In genomic region chr10:21533577-21534475, GRCh38 we compare ENCODE assay signal across 8 cellular contexts. TPM values are rescaled to one million over a fixed set of nuclear protein-coding genes. Genes with fewer than 3 reads are reported as not detected.
DNase-seq lines count a peak whose midpoint lies in the region; ATAC-seq, FAIRE-seq and TF ChIP-seq lines count a peak whose summit lies in the region.

Gene MLLT10 (plus strand): TSS chr10:21534232. CDS start chr10:21534645, 413 bp downstream.

- no peak for TF ChIP-seq CTCF in GM06990 (IDR thresholded peaks at IDR 0.05; ENCODE audit: insufficient read depth, low read length, poor library complexity, severe bottlenecking)
- peak in 2 of 3 experiments; percentile 28 to 34; a peak in 3 of 6 replicates for TF ChIP-seq CTCF in HCT116 (IDR thresholded peaks at IDR 0.05 in 2 of 3, conservative IDR thresholded peaks at IDR 0.05 in 1 of 3; ENCODE audit: borderline replicate concordance in 1 of 3, insufficient read depth in 1 of 3, low read depth in 2 of 3, low read length in 2 of 3)
- TF ChIP-seq CTCF in glutamatergic neuron (IDR thresholded peaks at IDR 0.05; ENCODE audit: partially characterized antibody, unreplicated experiment), result peak; percentile 32
- TF ChIP-seq CTCF in pancreas (IDR thresholded peaks at IDR 0.05), result peak in 1 of 4 donors; percentile 9
- peak in 3 of 6 experiments; percentile 30 to 36 (median 33) for TF ChIP-seq CTCF in thyroid gland (IDR thresholded peaks at IDR 0.05)

- H3K27ac ChIP-seq in HCT116 (ENCODE audit: low read depth, low read length) (peak within 1 kb of the TSS; percentile 76), pancreas (peak within 1 kb of the TSS; percentile 94 to 99 (median 98)), thyroid gland (peak within 1 kb of the TSS; percentile 72 to 98 (median 95))

- no peaks in the 10 kb centered on the region for H3K9me2 ChIP-seq in HCT116 (ENCODE audit: insufficient read depth)

- H2AFZ ChIP-seq in HCT116 (ENCODE audit: low read depth, low read length, poor library complexity, severe bottlenecking), result no peak within 1 kb of the TSS

- H3K4me1 Mint-ChIP-seq in activated naive CD8-positive, alpha-beta T cell (ENCODE audit: low read depth), result peaks cover 18% of the 10 kb centered on the region
- H3K4me1 Mint-ChIP-seq in glutamatergic neuron (ENCODE audit: low read depth, unreplicated experiment), result peaks cover 19% of the 10 kb centered on the region

- no TSS peak for BruUV-seq in HCT116 (replicated peaks; lab: Mats Ljungman, UMichigan)

- H3K9me3 ChIP-seq in HCT116 (ENCODE audit: control insufficient read depth in 1 of 2, insufficient read depth in 1 of 2, low read depth in 1 of 2, low read length in 2 of 2) (no peaks in the 10 kb centered on the region), pancreas (no peaks in the 10 kb centered on the region), thyroid gland (no peaks in the 10 kb centered on the region)

- FAIRE-seq in pancreas (lab: Jason Lieb, UNC), result no peak

- peak within 1 kb of the TSS; percentile 69 for H3K9ac ChIP-seq in HCT116 (ENCODE audit: low read length)

- TF ChIP-seq POLR2A in HCT116 (IDR thresholded peaks at IDR 0.05; ENCODE audit: borderline replicate concordance, extremely low read depth, insufficient read depth, insufficient read length) (peak; percentile 63), thyroid gland (IDR thresholded peaks at IDR 0.05) (peak in 1 of 2 donors; percentile 90)

- no peaks in the 10 kb centered on the region for H4K20me1 ChIP-seq in HCT116 (ENCODE audit: insufficient read depth)

- DNase-seq in GM06990 (ENCODE audit: extremely low read depth, insufficient read length), result peak; percentile 99
- peak; percentile 81 for DNase-seq in HCT116 (ENCODE audit: low read depth, low spot score)
- DNase-seq in NAMALWA (ENCODE audit: low spot score), result peak; percentile 95
- DNase-seq in SKM-1 (lab: John Stamatoyannopoulos, UW; ENCODE audit: unreplicated experiment), result peak; percentile 52
- peak; percentile 96 for DNase-seq in glutamatergic neuron
- peak; percentile 96 to 98 (median 96) for DNase-seq in pancreas
- DNase-seq in thyroid gland, result peak; percentile 97

- H3K4me3 ChIP-seq in GM06990 (replicated peaks; ENCODE audit: low read depth, low read length) (peak within 1 kb of the TSS; percentile 93), HCT116 (replicated peaks in 1 of 2; ENCODE audit: low read depth in 1 of 2, low read length in 2 of 2) (peak within 1 kb of the TSS; percentile 60 to 70), pancreas (peak within 1 kb of the TSS; percentile 61 to 74 (median 66)), thyroid gland (replicated peaks in 1 of 3) (peak within 1 kb of the TSS; percentile 19 to 89 (median 35))

- H3K9me3 Mint-ChIP-seq in activated naive CD8-positive, alpha-beta T cell (ENCODE audit: low read depth), result no peaks in the 10 kb centered on the region
- H3K9me3 Mint-ChIP-seq in glutamatergic neuron (ENCODE audit: unreplicated experiment), result peaks cover 11% of the 10 kb centered on the region

- H3K27me3 Mint-ChIP-seq in activated naive CD8-positive, alpha-beta T cell, result no peaks in the 10 kb centered on the region
- H3K27me3 Mint-ChIP-seq in glutamatergic neuron (ENCODE audit: unreplicated experiment), result peaks cover 8% of the 10 kb centered on the region

- H3K4me1 ChIP-seq in HCT116 (ENCODE audit: control insufficient read depth in 1 of 2, insufficient read depth in 2 of 2, low read length in 2 of 2), result peaks cover 21 to 64% of the 10 kb centered on the region in 2 experiments; a peak in 3 of 4 replicates
- H3K4me1 ChIP-seq in pancreas, result peaks cover 15 to 30% (median 16%) of the 10 kb centered on the region in 3 donors
- peaks cover 6 to 12% of the 10 kb centered on the region in 2 donors for H3K4me1 ChIP-seq in thyroid gland

- POLR2A ChIA-PET in HCT116 (lab: Charles Lee), result no interaction called here

- peak; percentile 84 for ATAC-seq in HCT116
- peak; percentile 88 to 94 (median 92) for ATAC-seq in pancreas

- CTCF ChIA-PET in HCT116 (lab: Charles Lee), result interaction anchor here (0.6 to 1.2 kb wide), 2 partner anchors 255 to 839 kb away, joined by 3 read pairs; no protein-coding TSS in a partner anchor

- 0 out of 2 replicates have a peak, but pooled peaks have one; percentile 0 for TF ChIP-seq RAD21 in HCT116 (IDR thresholded peaks at IDR 0.05; ENCODE audit: low read depth)

- 1% methylated on average over 33 to 77 of the region's 81 CpGs for WGBS in pancreas, 2 donors
- WGBS in thyroid gland, 2 donors, result 1 to 2% methylated on average over 13 to 36 of the region's 81 CpGs

- peaks cover 38% of the 10 kb centered on the region for H3K79me2 ChIP-seq in HCT116 (ENCODE audit: insufficient read depth, low read length)

- peak within 1 kb of the TSS; percentile 85 for H3K4me2 ChIP-seq in HCT116 (ENCODE audit: low read length)

- intact Hi-C loops in HCT116 (cut with micrococcal nuclease), result loop anchor here (2.0 to 5.0 kb wide), 2 partner anchors 255 to 362 kb away; no protein-coding TSS in a partner anchor
- intact Hi-C loops in pancreas (cut with DNase I), result no loop called here
- intact Hi-C loops in thyroid gland (cut with DNase I), result no loop called here

- H3K4me3 Mint-ChIP-seq in activated naive CD8-positive, alpha-beta T cell, result peak within 1 kb of the TSS; percentile 89
- H3K4me3 Mint-ChIP-seq in glutamatergic neuron (ENCODE audit: unreplicated experiment), result peak within 1 kb of the TSS; percentile 90

- H3K27ac Mint-ChIP-seq in activated naive CD8-positive, alpha-beta T cell, result peak within 1 kb of the TSS; percentile 94
- H3K27ac Mint-ChIP-seq in glutamatergic neuron (ENCODE audit: unreplicated experiment), result peak within 1 kb of the TSS; percentile 92

- no peaks in the 10 kb centered on the region; the same call in none of the 2 replicates for H3K36me3 ChIP-seq in GM06990 (ENCODE audit: control insufficient read depth, insufficient read depth, low read length)
- H3K36me3 ChIP-seq in HCT116 (ENCODE audit: control insufficient read depth in 1 of 2, insufficient read depth in 2 of 2, low read length in 2 of 2), result peaks cover 6 to 7% of the 10 kb centered on the region in 2 experiments; a peak in 3 of 4 replicates
- no peaks in the 10 kb centered on the region for H3K36me3 ChIP-seq in pancreas
- H3K36me3 ChIP-seq in thyroid gland, result peaks cover under 1 to 7% of the 10 kb centered on the region in 2 donors

- H3K36me3 Mint-ChIP-seq in activated naive CD8-positive, alpha-beta T cell, result peaks cover 4% of the 10 kb centered on the region
- no peaks in the 10 kb centered on the region for H3K36me3 Mint-ChIP-seq in glutamatergic neuron (ENCODE audit: unreplicated experiment)

- H3K27me3 ChIP-seq in GM06990 (replicated peaks; ENCODE audit: control insufficient read depth, insufficient read depth, low read length) (no peaks in the 10 kb centered on the region), HCT116 (ENCODE audit: insufficient read depth, low read length) (no peaks in the 10 kb centered on the region), pancreas (no peaks in the 10 kb centered on the region), thyroid gland (no peaks in the 10 kb centered on the region)

- RAD21 ChIA-PET in HCT116 (lab: Charles Lee; ENCODE audit: low non-redundant PET in 1 of 2, low total read pairs in 2 of 2, uncharacterized antibody in 2 of 2, unreplicated experiment in 2 of 2), result interaction anchor here in 1 of 2 experiments (0.7 kb wide), 1 partner anchor 18 kb away, joined by 4 read pairs; no protein-coding TSS in a partner anchor

TF ChIP-seq in HCT116, 20 proteins besides CTCF, POLR2A, EP300 and RAD21 (continues in another document):
- TF ChIP-seq POLR2AphosphoS5 (IDR thresholded peaks at IDR 0.05; ENCODE audit: low read depth, low read length) (peak; percentile 86), SIN3A (IDR thresholded peaks at IDR 0.05; ENCODE audit: low read depth) (peak; percentile 59; the same call in 1 of the 2 replicates), ELF1 (IDR thresholded peaks at IDR 0.05; ENCODE audit: borderline replicate concordance, low read depth) (no peak), SP1 (IDR thresholded peaks at IDR 0.05; ENCODE audit: low read depth) (peak; percentile 30; the same call in 1 of the 2 replicates), EZH2 (IDR thresholded peaks at IDR 0.05) (no peak), YY1 (IDR thresholded peaks at IDR 0.05; ENCODE audit: extremely low read depth, insufficient replicate concordance, low read depth, low read length) (peak; percentile 31), ZFX (IDR thresholded peaks at IDR 0.05) (peak; percentile 42; the same call in 1 of the 2 replicates), CBX3 (IDR thresholded peaks at IDR 0.05; ENCODE audit: low read depth) (no peak), ZNF274 (IDR thresholded peaks at IDR 0.05; ENCODE audit: low read depth, low read length) (no peak), TCF7L2 (IDR thresholded peaks at IDR 0.05; ENCODE audit: borderline replicate concordance, extremely low read depth, insufficient read depth, insufficient read length) (peak; percentile 89), EGR1 (IDR thresholded peaks at IDR 0.05; ENCODE audit: low read depth) (peak; percentile 84), EZH2phosphoT487 (IDR thresholded peaks at IDR 0.05; ENCODE audit: borderline replicate concordance) (no peak)
- TF ChIP-seq, protein P1, sequence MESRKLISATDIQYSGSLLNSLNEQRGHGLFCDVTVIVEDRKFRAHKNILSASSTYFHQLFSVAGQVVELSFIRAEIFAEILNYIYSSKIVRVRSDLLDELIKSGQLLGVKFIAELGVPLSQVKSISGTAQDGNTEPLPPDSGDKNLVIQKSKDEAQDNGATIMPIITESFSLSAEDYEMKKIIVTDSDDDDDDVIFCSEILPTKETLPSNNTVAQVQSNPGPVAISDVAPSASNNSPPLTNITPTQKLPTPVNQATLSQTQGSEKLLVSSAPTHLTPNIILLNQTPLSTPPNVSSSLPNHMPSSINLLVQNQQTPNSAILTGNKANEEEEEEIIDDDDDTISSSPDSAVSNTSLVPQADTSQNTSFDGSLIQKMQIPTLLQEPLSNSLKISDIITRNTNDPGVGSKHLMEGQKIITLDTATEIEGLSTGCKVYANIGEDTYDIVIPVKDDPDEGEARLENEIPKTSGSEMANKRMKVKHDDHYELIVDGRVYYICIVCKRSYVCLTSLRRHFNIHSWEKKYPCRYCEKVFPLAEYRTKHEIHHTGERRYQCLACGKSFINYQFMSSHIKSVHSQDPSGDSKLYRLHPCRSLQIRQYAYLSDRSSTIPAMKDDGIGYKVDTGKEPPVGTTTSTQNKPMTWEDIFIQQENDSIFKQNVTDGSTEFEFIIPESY (IDR thresholded peaks at IDR 0.05; ENCODE audit: extremely low read depth, insufficient replicate concordance, low read length), result no peak
- TF ChIP-seq, protein P2, sequence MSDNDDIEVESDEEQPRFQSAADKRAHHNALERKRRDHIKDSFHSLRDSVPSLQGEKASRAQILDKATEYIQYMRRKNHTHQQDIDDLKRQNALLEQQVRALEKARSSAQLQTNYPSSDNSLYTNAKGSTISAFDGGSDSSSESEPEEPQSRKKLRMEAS (IDR thresholded peaks at IDR 0.05), result peak; percentile 83

RNA-seq across cellular contexts. Expression of gene MLLT10, which starts in this region (rescaled TPM):
- total RNA-seq in HCT116 (2021; ENCODE audit: unreplicated experiment), result 45.2 TPM
- polyA plus RNA-seq in HCT116 (2012), result 17.3 and 25.3 TPM in 2 replicates
- total RNA-seq in glutamatergic neuron (ENCODE audit: unreplicated experiment), result 50.9 TPM
- 10 to 100 TPM; 10.7 to 25.1 (median 15.4) TPM for total RNA-seq in pancreas
- polyA plus RNA-seq in pancreas, result 10 to 100 TPM; 11.3 to 14.5 TPM
- total RNA-seq in thyroid gland, result 100 to 1,000 TPM in 1 of 4 donors, 10 to 100 TPM in 3; 46.3 to 109 (median 57.7) TPM

Comparison
In these comparisons a context has a peak if more than half of its experiments do, and no peak if none do; other contexts are left out.
1. Peak in every context shown above with its lines: DNase-seq, ATAC-seq, H3K4me3 ChIP-seq and H3K27ac ChIP-seq.
2. H3K4me3 ChIP-seq: peak in every context shown above with its lines; median percentile 93 in GM06990; 66 in pancreas; 65 in HCT116; 35 in thyroid gland.